In the genomic region with DNA sequence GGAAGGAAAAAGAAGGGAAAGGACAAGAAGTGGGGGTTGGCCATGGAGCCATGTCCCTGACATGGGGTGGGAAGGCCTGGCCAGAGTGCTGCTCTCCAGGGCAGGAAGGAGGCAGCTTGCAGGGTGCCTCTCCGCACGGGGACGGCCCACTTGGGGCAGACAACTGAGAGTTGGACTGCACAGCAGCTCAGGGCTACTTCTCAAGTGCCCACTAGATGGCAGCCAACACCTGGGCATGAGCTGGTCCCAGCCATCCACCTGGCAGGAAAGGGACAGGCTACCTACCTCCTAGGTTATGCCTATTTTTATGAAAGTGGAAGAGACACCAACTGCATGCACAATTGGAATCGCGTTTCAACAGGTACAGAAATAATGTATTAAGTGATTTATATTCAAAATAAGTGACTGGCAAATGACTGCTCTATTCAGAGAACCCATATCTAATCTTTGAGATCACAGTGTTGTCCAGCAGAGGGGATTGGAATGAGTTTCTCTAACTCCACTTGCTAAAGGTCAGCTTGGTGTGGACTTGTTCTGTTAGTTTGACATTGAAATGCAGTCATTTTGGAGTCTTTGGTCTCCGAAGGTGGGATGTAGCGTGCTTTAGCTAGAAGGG, we compare ENCODE assay signal across 8 cellular contexts.
DNase-seq lines count a peak whose midpoint lies in the region; ATAC-seq and TF ChIP-seq lines count a peak whose summit lies in the region.

No MANE protein-coding gene starts in this region.

- intact Hi-C loops in left colon (cut with DNase I, micrococcal nuclease) = loop anchor here in 1 of 2 donors (5.0 to 10.0 kb wide), 2 partner anchors 512 to 760 kb away; no protein-coding TSS in a partner anchor

- DNase-seq in AG09319 (ENCODE audit: extremely low read depth, low read depth) (peak; percentile 37), NCI-H2227 (lab: John Stamatoyannopoulos, UW; ENCODE audit: unreplicated experiment) (peak; percentile 76), left colon (peak; percentile 65 to 73)
- DNase-seq in activated CD4-positive, alpha-beta T cell treated with anti-CD3 and anti-CD28 coated beads for 1 hour = peak; percentile 62
- DNase-seq in central memory CD4-positive, alpha-beta T cell = peak; percentile 56
- DNase-seq in stimulated activated CD4-positive, alpha-beta T cell treated with anti-CD3 and anti-CD28 coated beads, Interleukin-4, amount 100 ng/mL, for 24 hours = peak; percentile 80

- peak; percentile 81 for TF ChIP-seq CTCF in AG09319 (IDR thresholded peaks at IDR 0.05; ENCODE audit: low read depth, low read length)

- ATAC-seq in GM18870 (IDR thresholded peaks at IDR 0.05; ENCODE audit: unreplicated experiment) (peak; percentile 69), HG03108 (IDR thresholded peaks at IDR 0.05; ENCODE audit: unreplicated experiment) (peak; percentile 89), left colon (peak; percentile 98)

Comparison
In these comparisons a context has a peak if more than half of its experiments do, and no peak if none do; other contexts are left out.
1. Peak in every context shown above with its lines: DNase-seq and ATAC-seq.